22 cellular contexts compared by ENCODE assay signal in the genomic region with DNA sequence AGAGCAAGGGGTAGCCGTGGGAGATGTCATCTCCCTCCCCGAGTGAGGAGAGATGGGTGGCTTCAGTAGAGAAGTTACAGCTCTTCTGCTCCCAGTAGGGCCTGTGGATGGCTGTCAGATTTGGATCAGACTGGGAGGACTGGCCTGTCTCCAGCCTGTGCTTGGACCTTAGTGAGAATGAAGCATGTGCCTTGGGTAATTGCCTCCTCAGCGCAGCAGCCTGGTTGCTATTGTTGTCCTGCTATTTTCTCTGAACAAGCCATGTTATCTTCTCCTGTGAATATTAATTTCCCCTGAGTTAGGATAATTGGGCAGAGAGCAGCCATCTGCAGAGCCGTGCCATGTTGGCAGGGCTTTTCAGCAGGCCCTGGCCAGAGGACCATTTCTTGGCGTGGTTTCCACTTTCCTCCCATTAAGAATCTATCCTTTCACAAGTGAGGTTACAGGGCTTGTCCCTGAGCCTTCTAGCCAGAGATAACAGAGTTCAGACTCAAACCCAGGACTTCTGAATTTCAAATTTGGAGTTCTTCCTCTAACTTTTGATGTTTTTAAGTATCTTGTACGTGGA.
"Had no signal": no experiment of that assay in that cellular context is flagged by ENCODE, and none has a peak within 500 bp of the region (broad histone marks: within the 10 kb centered on the region; RNA-seq: fewer than 3 reads in every experiment).

No MANE protein-coding gene starts in this region.

- H3K9me3 Mint-ChIP-seq: activated CD4-positive, alpha-beta memory T cell treated with anti-CD3 and anti-CD28 coated beads for 36 hours; activated naive CD4-positive, alpha-beta T cell treated with anti-CD3 and anti-CD28 coated beads for 36 hours had no signal

- H3K36me3 Mint-ChIP-seq: activated CD4-positive, alpha-beta memory T cell treated with anti-CD3 and anti-CD28 coated beads for 36 hours; activated naive CD8-positive, alpha-beta T cell treated with anti-CD3 and anti-CD28 coated beads, Interleukin-2, amount 10 ng/mL, durations not matched to agents 7 days and 5 days; naive B cell; stimulated activated naive B cell treated with anti-CD40 and anti-IgM and Interleukin-4, amounts not matched to agents 10 μg/mL and 1 μg/mL and 100 μg/mL, for 72 hours had no signal

- H3K4me3 Mint-ChIP-seq: activated CD4-positive, alpha-beta memory T cell treated with anti-CD3 and anti-CD28 coated beads for 36 hours; activated naive CD4-positive, alpha-beta T cell treated with anti-CD3 and anti-CD28 coated beads for 36 hours; activated naive CD8-positive, alpha-beta T cell treated with anti-CD3 and anti-CD28 coated beads, Interleukin-2, amount 10 ng/mL, durations not matched to agents 7 days and 5 days; naive B cell; stimulated activated naive B cell treated with anti-CD40 and anti-IgM and Interleukin-4, amounts not matched to agents 10 μg/mL and 1 μg/mL and 100 μg/mL, for 72 hours had no signal

- H3K27ac Mint-ChIP-seq: activated CD4-positive, alpha-beta memory T cell treated with anti-CD3 and anti-CD28 coated beads for 36 hours; activated naive CD4-positive, alpha-beta T cell treated with anti-CD3 and anti-CD28 coated beads for 36 hours; activated naive CD8-positive, alpha-beta T cell treated with anti-CD3 and anti-CD28 coated beads, Interleukin-2, amount 10 ng/mL, durations not matched to agents 7 days and 5 days; naive B cell; stimulated activated naive B cell treated with anti-CD40 and anti-IgM and Interleukin-4, amounts not matched to agents 10 μg/mL and 1 μg/mL and 100 μg/mL, for 72 hours had no signal

- ATAC-seq: body of pancreas; left colon; lower lobe of right lung; stimulated activated naive B cell treated with anti-CD40 and anti-IgM and Interleukin-4, amounts not matched to agents 10 μg/mL and 1 μg/mL and 100 μg/mL, for 72 hours had no signal

- DNase-seq: activated CD4-positive, alpha-beta memory T cell treated with anti-CD3 and anti-CD28 coated beads for 36 hours; activated CD4-positive, alpha-beta T cell treated with anti-CD3 and anti-CD28 coated beads for 48 hours; activated effector memory CD4-positive, alpha-beta T cell treated with Interleukin-2 at 50 U/mL for 16 hours; activated naive CD4-positive, alpha-beta T cell treated with anti-CD3 and anti-CD28 coated beads for 36 hours; activated naive CD8-positive, alpha-beta T cell treated with anti-CD3 and anti-CD28 coated beads, Interleukin-2, amount 10 ng/mL, durations not matched to agents 7 days and 5 days; activated T-cell treated with anti-CD3 and anti-CD28 coated beads, Interleukin-2, amount 50 U/mL, for 48 hours; amniotic stem cell; body of pancreas; central memory CD4-positive, alpha-beta T cell; effector memory CD4-positive, alpha-beta T cell; islet precursor cell; left colon; lower lobe of right lung; naive B cell; retina; stimulated activated CD4-positive, alpha-beta T cell treated with anti-CD3 and anti-CD28 coated beads, Interleukin-2, amount 100 ng/mL, for 48 hours; stimulated activated CD8-positive, alpha-beta memory T cell treated with anti-CD3 and anti-CD28 coated beads, Interleukin-4, amount 100 ng/mL, for 48 hours; stimulated activated naive B cell treated with anti-CD40 and anti-IgM and Interleukin-4, amounts not matched to agents 10 μg/mL and 1 μg/mL and 100 μg/mL, for 72 hours; testis; trophoblast cell; uterus had no signal

- H3K27me3 ChIP-seq: body of pancreas, esophagus muscularis mucosa, testis, uterus had no signal

- H3K4me1 Mint-ChIP-seq: activated naive CD8-positive, alpha-beta T cell treated with anti-CD3 and anti-CD28 coated beads, Interleukin-2, amount 10 ng/mL, durations not matched to agents 7 days and 5 days; naive B cell; stimulated activated naive B cell treated with anti-CD40 and anti-IgM and Interleukin-4, amounts not matched to agents 10 μg/mL and 1 μg/mL and 100 μg/mL, for 72 hours had no signal

- H3K27me3 Mint-ChIP-seq: activated CD4-positive, alpha-beta memory T cell treated with anti-CD3 and anti-CD28 coated beads for 36 hours; activated naive CD8-positive, alpha-beta T cell treated with anti-CD3 and anti-CD28 coated beads, Interleukin-2, amount 10 ng/mL, durations not matched to agents 7 days and 5 days; naive B cell; stimulated activated naive B cell treated with anti-CD40 and anti-IgM and Interleukin-4, amounts not matched to agents 10 μg/mL and 1 μg/mL and 100 μg/mL, for 72 hours had no signal

- H3K9me3 ChIP-seq: body of pancreas, esophagus muscularis mucosa, lower lobe of right lung, testis, uterus had no signal

- H3K36me3 ChIP-seq: esophagus muscularis mucosa, lower lobe of right lung, uterus had no signal

- H3K27ac ChIP-seq: body of pancreas, esophagus muscularis mucosa, lower lobe of right lung, testis, uterus had no signal

- H3K4me3 ChIP-seq: body of pancreas, esophagus muscularis mucosa, lower lobe of right lung, testis, uterus had no signal

- H3K4me1 ChIP-seq: esophagus muscularis mucosa, lower lobe of right lung, testis, uterus had no signal
